ENCODE assay signal across 1 cellular context in genomic region chr10:101214446-101215396, GRCh38.
TF ChIP-seq lines count a peak whose summit lies in the region.

No MANE protein-coding gene starts in this region.

TF ChIP-seq in HEK293, 187 proteins besides CTCF, POLR2A, EP300 and RAD21 (continued from another document and continues in another):
- 0 out of 2 replicates have a peak, but pooled peaks have one; percentile 15 for TF ChIP-seq ZNF629 (tag by site-specific recombination; IDR thresholded peaks at IDR 0.05)
- no peak for TF ChIP-seq SALL2 (tag by site-specific recombination; IDR thresholded peaks at IDR 0.05; ENCODE audit: borderline replicate concordance)
- no peak for TF ChIP-seq ZNF521 (tag by site-specific recombination; IDR thresholded peaks at IDR 0.05)
- TF ChIP-seq ZNF324 (tag by site-specific recombination; IDR thresholded peaks at IDR 0.05) = no peak
- TF ChIP-seq ZNF621 (tag by site-specific recombination; IDR thresholded peaks at IDR 0.05) = no peak
- TF ChIP-seq ZNF677 (tag by site-specific recombination; IDR thresholded peaks at IDR 0.05) = no peak
- no peak for TF ChIP-seq RBAK (tag by site-specific recombination; IDR thresholded peaks at IDR 0.05)
- TF ChIP-seq ZNF214 (tag by site-specific recombination; IDR thresholded peaks at IDR 0.05; ENCODE audit: borderline replicate concordance) = no peak
- peak; percentile 55; the same call in 1 of the 2 replicates for TF ChIP-seq ZSCAN30 (tag by site-specific recombination; IDR thresholded peaks at IDR 0.05)
- TF ChIP-seq REPIN1 (tag by site-specific recombination; IDR thresholded peaks at IDR 0.05; ENCODE audit: low read depth) = 0 out of 2 replicates have a peak, but pooled peaks have one; percentile 43
- no peak for TF ChIP-seq ZNF174 (tag by site-specific recombination; IDR thresholded peaks at IDR 0.05)
- 0 out of 2 replicates have a peak, but pooled peaks have one; percentile 27 for TF ChIP-seq ZBTB11 (tag by site-specific recombination; conservative IDR thresholded peaks at IDR 0.05; ENCODE audit: low read depth)
- no peak for TF ChIP-seq ZNF138 (tag by site-specific recombination; IDR thresholded peaks at IDR 0.05; ENCODE audit: borderline replicate concordance)
- TF ChIP-seq, protein P1, sequence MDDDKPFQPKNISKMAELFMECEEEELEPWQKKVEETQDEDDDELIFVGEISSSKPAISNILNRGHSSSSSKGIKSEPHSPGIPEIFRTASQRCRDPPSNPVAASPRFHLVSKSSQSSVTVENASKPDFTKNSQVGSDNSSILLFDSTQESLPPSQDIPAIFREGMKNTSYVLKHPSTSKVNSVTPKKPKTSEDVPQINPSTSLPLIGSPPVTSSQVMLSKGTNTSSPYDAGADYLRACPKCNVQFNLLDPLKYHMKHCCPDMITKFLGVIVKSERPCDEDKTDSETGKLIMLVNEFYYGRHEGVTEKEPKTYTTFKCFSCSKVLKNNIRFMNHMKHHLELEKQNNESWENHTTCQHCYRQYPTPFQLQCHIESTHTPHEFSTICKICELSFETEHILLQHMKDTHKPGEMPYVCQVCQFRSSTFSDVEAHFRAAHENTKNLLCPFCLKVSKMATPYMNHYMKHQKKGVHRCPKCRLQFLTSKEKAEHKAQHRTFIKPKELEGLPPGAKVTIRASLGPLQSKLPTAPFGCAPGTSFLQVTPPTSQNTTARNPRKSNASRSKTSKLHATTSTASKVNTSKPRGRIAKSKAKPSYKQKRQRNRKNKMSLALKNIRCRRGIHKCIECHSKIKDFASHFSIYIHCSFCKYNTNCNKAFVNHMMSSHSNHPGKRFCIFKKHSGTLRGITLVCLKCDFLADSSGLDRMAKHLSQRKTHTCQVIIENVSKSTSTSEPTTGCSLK (tag by site-specific recombination; IDR thresholded peaks at IDR 0.05) = no peak
- TF ChIP-seq GFI1B (tag by site-specific recombination; IDR thresholded peaks at IDR 0.05) = 0 out of 2 replicates have a peak, but pooled peaks have one; percentile 14
- TF ChIP-seq, protein P2, sequence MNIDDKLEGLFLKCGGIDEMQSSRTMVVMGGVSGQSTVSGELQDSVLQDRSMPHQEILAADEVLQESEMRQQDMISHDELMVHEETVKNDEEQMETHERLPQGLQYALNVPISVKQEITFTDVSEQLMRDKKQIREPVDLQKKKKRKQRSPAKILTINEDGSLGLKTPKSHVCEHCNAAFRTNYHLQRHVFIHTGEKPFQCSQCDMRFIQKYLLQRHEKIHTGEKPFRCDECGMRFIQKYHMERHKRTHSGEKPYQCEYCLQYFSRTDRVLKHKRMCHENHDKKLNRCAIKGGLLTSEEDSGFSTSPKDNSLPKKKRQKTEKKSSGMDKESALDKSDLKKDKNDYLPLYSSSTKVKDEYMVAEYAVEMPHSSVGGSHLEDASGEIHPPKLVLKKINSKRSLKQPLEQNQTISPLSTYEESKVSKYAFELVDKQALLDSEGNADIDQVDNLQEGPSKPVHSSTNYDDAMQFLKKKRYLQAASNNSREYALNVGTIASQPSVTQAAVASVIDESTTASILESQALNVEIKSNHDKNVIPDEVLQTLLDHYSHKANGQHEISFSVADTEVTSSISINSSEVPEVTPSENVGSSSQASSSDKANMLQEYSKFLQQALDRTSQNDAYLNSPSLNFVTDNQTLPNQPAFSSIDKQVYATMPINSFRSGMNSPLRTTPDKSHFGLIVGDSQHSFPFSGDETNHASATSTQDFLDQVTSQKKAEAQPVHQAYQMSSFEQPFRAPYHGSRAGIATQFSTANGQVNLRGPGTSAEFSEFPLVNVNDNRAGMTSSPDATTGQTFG (tag by site-specific recombination; IDR thresholded peaks at IDR 0.05; ENCODE audit: borderline replicate concordance) = no peak
- peak; percentile 43 for TF ChIP-seq WT1 (tag by site-specific recombination; IDR thresholded peaks at IDR 0.05)
- TF ChIP-seq EGR2 (tag by site-specific recombination; IDR thresholded peaks at IDR 0.05; ENCODE audit: low read depth) = peak; percentile 33; the same call in 1 of the 2 replicates
- TF ChIP-seq ZNF544 (tag by site-specific recombination; IDR thresholded peaks at IDR 0.05) = no peak
- TF ChIP-seq ZNF248 (tag by site-specific recombination; IDR thresholded peaks at IDR 0.05) = no peak
- TF ChIP-seq BCL11A (tag by site-specific recombination; IDR thresholded peaks at IDR 0.05; ENCODE audit: low read depth) = no peak
- TF ChIP-seq KLF7 (tag by site-specific recombination; IDR thresholded peaks at IDR 0.05; ENCODE audit: borderline replicate concordance) = peak; percentile 26; the same call in 1 of the 2 replicates
- no peak for TF ChIP-seq ZNF10 (tag by site-specific recombination; IDR thresholded peaks at IDR 0.05)
- TF ChIP-seq ZNF639 (tag by site-specific recombination; IDR thresholded peaks at IDR 0.05) = no peak
- peak; percentile 45 for TF ChIP-seq SP2 (tag by site-specific recombination; IDR thresholded peaks at IDR 0.05)
- TF ChIP-seq, protein P3, sequence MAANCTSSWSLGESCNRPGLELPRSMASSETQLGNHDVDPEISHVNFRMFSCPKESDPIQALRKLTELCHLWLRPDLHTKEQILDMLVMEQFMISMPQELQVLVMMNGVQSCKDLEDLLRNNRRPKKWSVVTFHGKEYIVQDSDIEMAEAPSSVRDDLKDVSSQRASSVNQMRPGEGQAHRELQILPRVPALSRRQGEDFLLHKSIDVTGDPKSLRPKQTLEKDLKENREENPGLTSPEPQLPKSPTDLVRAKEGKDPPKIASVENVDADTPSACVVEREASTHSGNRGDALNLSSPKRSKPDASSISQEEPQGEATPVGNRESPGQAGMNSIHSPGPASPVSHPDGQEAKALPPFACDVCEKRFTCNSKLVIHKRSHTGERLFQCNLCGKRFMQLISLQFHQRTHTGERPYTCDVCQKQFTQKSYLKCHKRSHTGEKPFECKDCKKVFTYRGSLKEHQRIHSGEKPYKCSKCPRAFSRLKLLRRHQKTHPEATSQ (tag by site-specific recombination; IDR thresholded peaks at IDR 0.05) = no peak
- no peak for TF ChIP-seq ZNF560 (tag by site-specific recombination; IDR thresholded peaks at IDR 0.05; ENCODE audit: borderline replicate concordance)
- TF ChIP-seq, protein P4, sequence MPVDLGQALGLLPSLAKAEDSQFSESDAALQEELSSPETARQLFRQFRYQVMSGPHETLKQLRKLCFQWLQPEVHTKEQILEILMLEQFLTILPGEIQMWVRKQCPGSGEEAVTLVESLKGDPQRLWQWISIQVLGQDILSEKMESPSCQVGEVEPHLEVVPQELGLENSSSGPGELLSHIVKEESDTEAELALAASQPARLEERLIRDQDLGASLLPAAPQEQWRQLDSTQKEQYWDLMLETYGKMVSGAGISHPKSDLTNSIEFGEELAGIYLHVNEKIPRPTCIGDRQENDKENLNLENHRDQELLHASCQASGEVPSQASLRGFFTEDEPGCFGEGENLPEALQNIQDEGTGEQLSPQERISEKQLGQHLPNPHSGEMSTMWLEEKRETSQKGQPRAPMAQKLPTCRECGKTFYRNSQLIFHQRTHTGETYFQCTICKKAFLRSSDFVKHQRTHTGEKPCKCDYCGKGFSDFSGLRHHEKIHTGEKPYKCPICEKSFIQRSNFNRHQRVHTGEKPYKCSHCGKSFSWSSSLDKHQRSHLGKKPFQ (tag by site-specific recombination; IDR thresholded peaks at IDR 0.05) = peak; percentile 41; the same call in 1 of the 2 replicates
- TF ChIP-seq ZNF701 (tag by site-specific recombination; IDR thresholded peaks at IDR 0.05) = no peak
- no peak for TF ChIP-seq ZNF513 (tag by site-specific recombination; IDR thresholded peaks at IDR 0.05)
- TF ChIP-seq ZNF561 (tag by site-specific recombination; IDR thresholded peaks at IDR 0.05; ENCODE audit: borderline replicate concordance) = no peak
- no peak for TF ChIP-seq YY1 (tag by site-specific recombination; IDR thresholded peaks at IDR 0.05)
- TF ChIP-seq ZNF404 (tag by site-specific recombination; IDR thresholded peaks at IDR 0.05) = no peak
- no peak for TF ChIP-seq ZNF768 (tag by site-specific recombination; IDR thresholded peaks at IDR 0.05)
- peak; percentile 72; the same call in 1 of the 2 replicates for TF ChIP-seq ZBTB10 (tag by site-specific recombination; IDR thresholded peaks at IDR 0.05)
- TF ChIP-seq SP3 (tag by site-specific recombination; IDR thresholded peaks at IDR 0.05) = peak; percentile 86
- TF ChIP-seq ZNF175 (tag by site-specific recombination; IDR thresholded peaks at IDR 0.05) = no peak
- TF ChIP-seq ZFP37 (tag by site-specific recombination; IDR thresholded peaks at IDR 0.05) = no peak
- TF ChIP-seq SCRT2 (tag by site-specific recombination; IDR thresholded peaks at IDR 0.05) = peak; percentile 64; the same call in 1 of the 2 replicates
- peak; percentile 55; the same call in 1 of the 2 replicates for TF ChIP-seq ZBTB8A (tag by site-specific recombination; IDR thresholded peaks at IDR 0.05)
- no peak for TF ChIP-seq ZNF571 (tag by site-specific recombination; IDR thresholded peaks at IDR 0.05)
- TF ChIP-seq ZNF777 (tag by site-specific recombination; IDR thresholded peaks at IDR 0.05; ENCODE audit: borderline replicate concordance) = no peak
- no peak for TF ChIP-seq ZBTB1 (tag by site-specific recombination; IDR thresholded peaks at IDR 0.05)
